Comparison of ENCODE assay signal across 9 cellular contexts in the genomic region with DNA sequence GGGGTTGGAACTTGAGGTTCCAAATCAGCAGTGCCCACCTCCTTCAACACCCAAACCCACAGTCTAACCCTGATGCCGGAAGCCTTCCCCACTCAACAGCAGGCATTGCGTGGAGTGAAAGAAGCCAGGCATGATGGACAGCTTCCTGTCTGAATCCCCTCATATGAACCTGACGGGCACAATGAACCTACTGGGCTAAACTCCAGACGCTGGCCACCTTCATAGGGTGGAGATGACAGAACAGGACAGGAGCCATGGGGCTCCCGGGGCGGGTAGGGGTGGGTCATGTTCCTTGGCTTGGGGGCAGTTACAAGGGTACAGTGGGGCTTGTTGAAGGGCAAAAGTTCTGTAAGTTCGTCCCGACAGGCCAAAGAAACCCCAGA. TPM values are rescaled to one million over a fixed set of nuclear protein-coding genes. Genes with fewer than 3 reads are reported as not detected.
DNase-seq lines count a peak whose midpoint lies in the region; ATAC-seq, FAIRE-seq and TF ChIP-seq lines count a peak whose summit lies in the region.
"Had no signal": no experiment of that assay in that cellular context is flagged by ENCODE, and none has a peak within 500 bp of the region (broad histone marks: within the 10 kb centered on the region; RNA-seq: fewer than 3 reads in every experiment).

No MANE protein-coding gene starts in this region.

- H3K4me1 Mint-ChIP-seq in activated CD4-positive, alpha-beta T cell treated with anti-CD3 and anti-CD28 coated beads, Interleukin-2, amount 10 ng/mL, durations not matched to agents 24 days and 14 days, result peaks cover 26% of the 10 kb centered on the region
- peaks cover 48% of the 10 kb centered on the region for H3K4me1 Mint-ChIP-seq in activated CD4-positive, alpha-beta memory T cell treated with anti-CD3 and anti-CD28 coated beads, Interleukin-2, amount 10 ng/mL, durations not matched to agents 7 days and 5 days

- peak overlapping the region; percentile 69 for H3K4me2 ChIP-seq in keratinocyte (ENCODE audit: control insufficient read depth, extremely low read depth, insufficient read depth, low read depth, low read length)

- H3K9me3 Mint-ChIP-seq in activated CD4-positive, alpha-beta T cell treated with anti-CD3 and anti-CD28 coated beads, Interleukin-2, amount 10 ng/mL, durations not matched to agents 24 days and 14 days, result peaks cover 4% of the 10 kb centered on the region
- H3K9me3 Mint-ChIP-seq in activated CD4-positive, alpha-beta memory T cell treated with anti-CD3 and anti-CD28 coated beads, Interleukin-2, amount 10 ng/mL, durations not matched to agents 7 days and 5 days, result no peaks in the 10 kb centered on the region

- CTCF ChIA-PET in activated CD4-positive, alpha-beta memory T cell treated with anti-CD3 and anti-CD28 coated beads, Interleukin-2, amount 10 ng/mL, durations not matched to agents 7 days and 5 days (lab: Charles Lee), result no interaction called here

- peaks cover 3% of the 10 kb centered on the region for H4K20me1 ChIP-seq in keratinocyte (ENCODE audit: control insufficient read depth, extremely low read depth, insufficient read depth, low read length)

- H3K27me3 ChIP-seq in keratinocyte (ENCODE audit: control insufficient read depth, extremely low read depth, insufficient read depth, low read length), result no peaks in the 10 kb centered on the region

- no peaks in the 10 kb centered on the region for H3K9me1 ChIP-seq in keratinocyte (ENCODE audit: control insufficient read depth, extremely low read depth, insufficient read depth, low read length)

- peaks cover 25% of the 10 kb centered on the region for H3K79me2 ChIP-seq in keratinocyte (ENCODE audit: control insufficient read depth, insufficient read depth, low read length)

- ATAC-seq in HG03439 (IDR thresholded peaks at IDR 0.05; ENCODE audit: unreplicated experiment), result no peak

- FAIRE-seq in keratinocyte (lab: Jason Lieb, UNC), result no peak
- FAIRE-seq: small intestine had no signal

- dilution Hi-C loops in keratinocyte (cut with MboI; ENCODE audit: extremely low pct_ligation_motif_present, low sequenced_read_pairs), result no loop called here

- no peaks in the 10 kb centered on the region for H3K9me3 ChIP-seq in keratinocyte (ENCODE audit: control insufficient read depth, low read depth, low read length)

- POLR2A ChIA-PET in activated CD4-positive, alpha-beta memory T cell treated with anti-CD3 and anti-CD28 coated beads, Interleukin-2, amount 10 ng/mL, durations not matched to agents 7 days and 5 days (lab: Charles Lee), result interaction anchor here (1.0 to 2.4 kb wide), 2 partner anchors 29 to 310 kb away, joined by 3 to 7 read pairs; partner anchors contain the start of gene MBTPS1

- H3K4me1 ChIP-seq in keratinocyte (ENCODE audit: control insufficient read depth, extremely low read depth, insufficient read depth, low read length), result peaks cover 13% of the 10 kb centered on the region

- H3K9ac ChIP-seq in keratinocyte (ENCODE audit: control insufficient read depth, extremely low read depth, insufficient read depth, low read length), result no peak overlapping the region

- no peak for DNase-seq in activated CD4-positive, alpha-beta T cell treated with anti-CD3 and anti-CD28 coated beads, Interleukin-2, amount 10 ng/mL, durations not matched to agents 24 days and 14 days
- no peak for DNase-seq in activated CD4-positive, alpha-beta T cell treated with anti-CD3 and anti-CD28 coated beads for 48 hours
- DNase-seq in activated CD4-positive, alpha-beta memory T cell treated with anti-CD3 and anti-CD28 coated beads, Interleukin-2, amount 10 ng/mL, durations not matched to agents 7 days and 5 days, result no peak
- DNase-seq in keratinocyte (ENCODE audit: low read depth, low spot score) (no peak), medulla oblongata (ENCODE audit: extremely low spot score) (no peak), superior temporal gyrus (ENCODE audit: extremely low spot score) (no peak)

- intact Hi-C loops in activated CD4-positive, alpha-beta T cell treated with anti-CD3 and anti-CD28 coated beads, Interleukin-2, amount 10 ng/mL, durations not matched to agents 24 days and 14 days (cut with micrococcal nuclease), result loop anchor here (1.0 kb wide), 1 partner anchor 92 kb away; the partner anchor contains the start of gene MLYCD

- H3K36me3 Mint-ChIP-seq in activated CD4-positive, alpha-beta T cell treated with anti-CD3 and anti-CD28 coated beads, Interleukin-2, amount 10 ng/mL, durations not matched to agents 24 days and 14 days (ENCODE audit: low read depth), result peaks cover 21% of the 10 kb centered on the region
- peaks cover 33% of the 10 kb centered on the region for H3K36me3 Mint-ChIP-seq in activated CD4-positive, alpha-beta memory T cell treated with anti-CD3 and anti-CD28 coated beads, Interleukin-2, amount 10 ng/mL, durations not matched to agents 7 days and 5 days (ENCODE audit: low read depth)

- peak overlapping the region; percentile 88 for H3K27ac Mint-ChIP-seq in activated CD4-positive, alpha-beta T cell treated with anti-CD3 and anti-CD28 coated beads, Interleukin-2, amount 10 ng/mL, durations not matched to agents 24 days and 14 days
- peak overlapping the region; percentile 86 for H3K27ac Mint-ChIP-seq in activated CD4-positive, alpha-beta memory T cell treated with anti-CD3 and anti-CD28 coated beads, Interleukin-2, amount 10 ng/mL, durations not matched to agents 7 days and 5 days

- H3K27ac ChIP-seq in keratinocyte (ENCODE audit: control insufficient read depth, insufficient read depth, low read length) (peak overlapping the region; percentile 10), temporal lobe (ENCODE audit: low read depth, low read length) (peak overlapping the region; percentile 53)

- no peak for TF ChIP-seq CTCF in keratinocyte (optimal IDR thresholded peaks at IDR 0.05 in 1 of 3, IDR thresholded peaks at IDR 0.05 in 1 of 3, conservative IDR thresholded peaks at IDR 0.05 in 1 of 3; ENCODE audit: extremely low read depth in 1 of 3, insufficient read depth in 2 of 3, low read length in 3 of 3)

- H3K36me3 ChIP-seq in keratinocyte (ENCODE audit: control insufficient read depth in 2 of 2, extremely low read depth in 1 of 2, insufficient read depth in 2 of 2, low read length in 2 of 2), result peaks cover 0 to 6% of the 10 kb centered on the region in 2 experiments

- peaks cover 10% of the 10 kb centered on the region for H3K27me3 Mint-ChIP-seq in activated CD4-positive, alpha-beta T cell treated with anti-CD3 and anti-CD28 coated beads, Interleukin-2, amount 10 ng/mL, durations not matched to agents 24 days and 14 days
- no peaks in the 10 kb centered on the region for H3K27me3 Mint-ChIP-seq in activated CD4-positive, alpha-beta memory T cell treated with anti-CD3 and anti-CD28 coated beads, Interleukin-2, amount 10 ng/mL, durations not matched to agents 7 days and 5 days

- peak overlapping the region; percentile 78 for H2AFZ ChIP-seq in keratinocyte (ENCODE audit: control insufficient read depth, low read length)

- peak overlapping the region in 1 of 3 experiments; percentile 47 for H3K4me3 ChIP-seq in keratinocyte (ENCODE audit: control insufficient read depth in 2 of 3, extremely low read depth in 1 of 3, insufficient read depth in 2 of 3, low read depth in 1 of 3, low read length in 3 of 3)

- peak overlapping the region; percentile 90 for H3K4me3 Mint-ChIP-seq in activated CD4-positive, alpha-beta T cell treated with anti-CD3 and anti-CD28 coated beads, Interleukin-2, amount 10 ng/mL, durations not matched to agents 24 days and 14 days
- H3K4me3 Mint-ChIP-seq in activated CD4-positive, alpha-beta memory T cell treated with anti-CD3 and anti-CD28 coated beads, Interleukin-2, amount 10 ng/mL, durations not matched to agents 7 days and 5 days, result peak overlapping the region; percentile 99

RNA-seq across cellular contexts. Expression of gene HSBP1, which starts 0.5 kb away (rescaled TPM):
- 119 and 128 TPM in 2 replicates for total RNA-seq in activated CD4-positive, alpha-beta T cell treated with anti-CD3 and anti-CD28 coated beads, Interleukin-2, amount 10 ng/mL, durations not matched to agents 24 days and 14 days
- total RNA-seq in activated CD4-positive, alpha-beta memory T cell treated with anti-CD3 and anti-CD28 coated beads, Interleukin-2, amount 10 ng/mL, durations not matched to agents 7 days and 5 days, result 10 to 100 TPM; 66.2 to 66.5 TPM
- polyA plus RNA-seq in keratinocyte, result 119 to 264 TPM (median 213 TPM) in 3 replicates
- 247 TPM for polyA plus RNA-seq in keratinocyte (2011; ENCODE audit: low read depth)
- polyA plus RNA-seq in keratinocyte (2011; cell fraction: cytosol; rRNA removed), result 158 and 206 TPM in 2 replicates
- polyA plus RNA-seq in keratinocyte (2011; cell fraction: nucleus; rRNA removed), result 47.4 and 54.4 TPM in 2 replicates
- 204 and 255 TPM in 2 replicates for polyA plus RNA-seq in keratinocyte (2012; ENCODE audit: low replicate concordance)
- 31.7 to 119 TPM (median 89.5 TPM) in 3 replicates for polyA minus RNA-seq in keratinocyte
- polyA minus RNA-seq in keratinocyte (2011; cell fraction: cytosol; rRNA and poly(A)+ RNA removed), result 58.5 TPM
- polyA minus RNA-seq in keratinocyte (2011; cell fraction: nucleus; rRNA and poly(A)+ RNA removed), result 11.2 and 19.0 TPM in 2 replicates
- 70.6 TPM for total RNA-seq in temporal lobe
